ENCODE assay signal across 1 cellular context in the genomic region with DNA sequence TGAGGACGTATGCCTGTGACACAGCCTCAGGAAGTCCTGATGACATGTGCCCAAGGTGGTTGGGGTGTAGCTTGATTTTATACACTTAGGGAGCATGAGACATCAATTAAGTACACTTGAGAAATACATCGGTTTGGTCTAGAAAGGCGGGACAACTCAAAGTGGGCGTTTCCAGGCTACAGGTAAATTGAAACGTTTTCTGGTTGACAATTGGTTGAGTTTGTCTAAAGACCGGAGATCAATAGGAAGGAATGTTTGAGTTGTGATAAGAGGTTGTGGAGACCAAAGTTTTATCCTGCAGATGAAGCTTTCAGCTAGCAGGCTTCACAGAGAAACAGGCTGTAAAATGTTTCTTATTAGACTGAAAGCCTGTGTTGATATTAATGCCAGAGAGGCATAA.
TF ChIP-seq lines count a peak whose summit lies in the region.

No MANE protein-coding gene starts in this region.

TF ChIP-seq in SK-N-SH, 30 proteins besides CTCF, POLR2A, EP300 and RAD21:
- TF ChIP-seq ELF1 (IDR thresholded peaks at IDR 0.05) = no peak
- TF ChIP-seq NFIC (IDR thresholded peaks at IDR 0.05; ENCODE audit: borderline replicate concordance) = no peak
- TF ChIP-seq YY1 (IDR thresholded peaks at IDR 0.05; ENCODE audit: low read depth) = no peak
- no peak for TF ChIP-seq POLR2AphosphoS5 (IDR thresholded peaks at IDR 0.05; ENCODE audit: low read depth, low read length)
- TF ChIP-seq EZH2phosphoT487 (IDR thresholded peaks at IDR 0.05; ENCODE audit: borderline replicate concordance, low read depth) = no peak
- TF ChIP-seq GABPA (IDR thresholded peaks at IDR 0.05; ENCODE audit: low read depth) = no peak
- TF ChIP-seq, protein P1, sequence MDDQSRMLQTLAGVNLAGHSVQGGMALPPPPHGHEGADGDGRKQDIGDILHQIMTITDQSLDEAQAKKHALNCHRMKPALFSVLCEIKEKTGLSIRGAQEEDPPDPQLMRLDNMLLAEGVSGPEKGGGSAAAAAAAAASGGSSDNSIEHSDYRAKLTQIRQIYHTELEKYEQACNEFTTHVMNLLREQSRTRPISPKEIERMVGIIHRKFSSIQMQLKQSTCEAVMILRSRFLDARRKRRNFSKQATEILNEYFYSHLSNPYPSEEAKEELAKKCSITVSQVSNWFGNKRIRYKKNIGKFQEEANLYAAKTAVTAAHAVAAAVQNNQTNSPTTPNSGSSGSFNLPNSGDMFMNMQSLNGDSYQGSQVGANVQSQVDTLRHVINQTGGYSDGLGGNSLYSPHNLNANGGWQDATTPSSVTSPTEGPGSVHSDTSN (IDR thresholded peaks at IDR 0.05) = no peak
- TF ChIP-seq SMC3 (IDR thresholded peaks at IDR 0.05; ENCODE audit: low read depth, low read length) = no peak
- TF ChIP-seq, protein P2, sequence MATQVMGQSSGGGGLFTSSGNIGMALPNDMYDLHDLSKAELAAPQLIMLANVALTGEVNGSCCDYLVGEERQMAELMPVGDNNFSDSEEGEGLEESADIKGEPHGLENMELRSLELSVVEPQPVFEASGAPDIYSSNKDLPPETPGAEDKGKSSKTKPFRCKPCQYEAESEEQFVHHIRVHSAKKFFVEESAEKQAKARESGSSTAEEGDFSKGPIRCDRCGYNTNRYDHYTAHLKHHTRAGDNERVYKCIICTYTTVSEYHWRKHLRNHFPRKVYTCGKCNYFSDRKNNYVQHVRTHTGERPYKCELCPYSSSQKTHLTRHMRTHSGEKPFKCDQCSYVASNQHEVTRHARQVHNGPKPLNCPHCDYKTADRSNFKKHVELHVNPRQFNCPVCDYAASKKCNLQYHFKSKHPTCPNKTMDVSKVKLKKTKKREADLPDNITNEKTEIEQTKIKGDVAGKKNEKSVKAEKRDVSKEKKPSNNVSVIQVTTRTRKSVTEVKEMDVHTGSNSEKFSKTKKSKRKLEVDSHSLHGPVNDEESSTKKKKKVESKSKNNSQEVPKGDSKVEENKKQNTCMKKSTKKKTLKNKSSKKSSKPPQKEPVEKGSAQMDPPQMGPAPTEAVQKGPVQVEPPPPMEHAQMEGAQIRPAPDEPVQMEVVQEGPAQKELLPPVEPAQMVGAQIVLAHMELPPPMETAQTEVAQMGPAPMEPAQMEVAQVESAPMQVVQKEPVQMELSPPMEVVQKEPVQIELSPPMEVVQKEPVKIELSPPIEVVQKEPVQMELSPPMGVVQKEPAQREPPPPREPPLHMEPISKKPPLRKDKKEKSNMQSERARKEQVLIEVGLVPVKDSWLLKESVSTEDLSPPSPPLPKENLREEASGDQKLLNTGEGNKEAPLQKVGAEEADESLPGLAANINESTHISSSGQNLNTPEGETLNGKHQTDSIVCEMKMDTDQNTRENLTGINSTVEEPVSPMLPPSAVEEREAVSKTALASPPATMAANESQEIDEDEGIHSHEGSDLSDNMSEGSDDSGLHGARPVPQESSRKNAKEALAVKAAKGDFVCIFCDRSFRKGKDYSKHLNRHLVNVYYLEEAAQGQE (IDR thresholded peaks at IDR 0.05; ENCODE audit: low read depth, low read length) = no peak
- TF ChIP-seq RFX5 (IDR thresholded peaks at IDR 0.05; ENCODE audit: low read length) = no peak
- TF ChIP-seq, protein P3, sequence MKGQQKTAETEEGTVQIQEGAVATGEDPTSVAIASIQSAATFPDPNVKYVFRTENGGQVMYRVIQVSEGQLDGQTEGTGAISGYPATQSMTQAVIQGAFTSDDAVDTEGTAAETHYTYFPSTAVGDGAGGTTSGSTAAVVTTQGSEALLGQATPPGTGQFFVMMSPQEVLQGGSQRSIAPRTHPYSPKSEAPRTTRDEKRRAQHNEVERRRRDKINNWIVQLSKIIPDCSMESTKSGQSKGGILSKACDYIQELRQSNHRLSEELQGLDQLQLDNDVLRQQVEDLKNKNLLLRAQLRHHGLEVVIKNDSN (IDR thresholded peaks at IDR 0.05; ENCODE audit: borderline replicate concordance, low read depth) = no peak
- TF ChIP-seq FOSL2 (IDR thresholded peaks at IDR 0.05; ENCODE audit: borderline replicate concordance, low read depth) = no peak
- no peak for TF ChIP-seq MEF2A (IDR thresholded peaks at IDR 0.05; ENCODE audit: borderline replicate concordance, low read depth)
- TF ChIP-seq GATA2 (CRISPR knock-in tag; IDR thresholded peaks at IDR 0.05) = no peak
- TF ChIP-seq FOXM1 (IDR thresholded peaks at IDR 0.05; ENCODE audit: low read depth) = no peak
- TF ChIP-seq RXRA (IDR thresholded peaks at IDR 0.05; ENCODE audit: borderline replicate concordance, low read depth) = no peak
- TF ChIP-seq, protein P4, sequence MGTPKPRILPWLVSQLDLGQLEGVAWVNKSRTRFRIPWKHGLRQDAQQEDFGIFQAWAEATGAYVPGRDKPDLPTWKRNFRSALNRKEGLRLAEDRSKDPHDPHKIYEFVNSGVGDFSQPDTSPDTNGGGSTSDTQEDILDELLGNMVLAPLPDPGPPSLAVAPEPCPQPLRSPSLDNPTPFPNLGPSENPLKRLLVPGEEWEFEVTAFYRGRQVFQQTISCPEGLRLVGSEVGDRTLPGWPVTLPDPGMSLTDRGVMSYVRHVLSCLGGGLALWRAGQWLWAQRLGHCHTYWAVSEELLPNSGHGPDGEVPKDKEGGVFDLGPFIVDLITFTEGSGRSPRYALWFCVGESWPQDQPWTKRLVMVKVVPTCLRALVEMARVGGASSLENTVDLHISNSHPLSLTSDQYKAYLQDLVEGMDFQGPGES (IDR thresholded peaks at IDR 0.05; ENCODE audit: low read depth, low read length) = no peak
- no peak for TF ChIP-seq CHD2 (IDR thresholded peaks at IDR 0.05; ENCODE audit: low read length, partially characterized antibody)
- TF ChIP-seq TAF1 (IDR thresholded peaks at IDR 0.05; ENCODE audit: borderline replicate concordance, low read depth, low read length) = no peak
TF ChIP-seq in SK-N-SH: peak in this region for 0.
